Comparison of ENCODE assay signal across 1 cellular context in genomic region chr9:81650836-81651545, GRCh38.
TF ChIP-seq lines count a peak whose summit lies in the region.

No MANE protein-coding gene starts in this region.

TF ChIP-seq in GM23338, 12 proteins besides CTCF, POLR2A, EP300 and RAD21 (continued from another document):
- no peak for TF ChIP-seq REST (IDR thresholded peaks at IDR 0.05; ENCODE audit: unreplicated experiment)
- no peak for TF ChIP-seq ZNF114 (CRISPR knock-in tag; IDR thresholded peaks at IDR 0.05)
- TF ChIP-seq ETS1 (IDR thresholded peaks at IDR 0.05) = no peak
- no peak for TF ChIP-seq NANOG (IDR thresholded peaks at IDR 0.05; ENCODE audit: borderline replicate concordance)
- TF ChIP-seq JUNB (IDR thresholded peaks at IDR 0.05; ENCODE audit: unreplicated experiment) = no peak
- TF ChIP-seq CREB1 (CRISPR knock-in tag; IDR thresholded peaks at IDR 0.05; ENCODE audit: low read depth) = no peak
- no peak for TF ChIP-seq ZNF331 (CRISPR knock-in tag; IDR thresholded peaks at IDR 0.05; ENCODE audit: low read depth)
TF ChIP-seq in GM23338: peak in this region for 0.
